In the genomic region with DNA sequence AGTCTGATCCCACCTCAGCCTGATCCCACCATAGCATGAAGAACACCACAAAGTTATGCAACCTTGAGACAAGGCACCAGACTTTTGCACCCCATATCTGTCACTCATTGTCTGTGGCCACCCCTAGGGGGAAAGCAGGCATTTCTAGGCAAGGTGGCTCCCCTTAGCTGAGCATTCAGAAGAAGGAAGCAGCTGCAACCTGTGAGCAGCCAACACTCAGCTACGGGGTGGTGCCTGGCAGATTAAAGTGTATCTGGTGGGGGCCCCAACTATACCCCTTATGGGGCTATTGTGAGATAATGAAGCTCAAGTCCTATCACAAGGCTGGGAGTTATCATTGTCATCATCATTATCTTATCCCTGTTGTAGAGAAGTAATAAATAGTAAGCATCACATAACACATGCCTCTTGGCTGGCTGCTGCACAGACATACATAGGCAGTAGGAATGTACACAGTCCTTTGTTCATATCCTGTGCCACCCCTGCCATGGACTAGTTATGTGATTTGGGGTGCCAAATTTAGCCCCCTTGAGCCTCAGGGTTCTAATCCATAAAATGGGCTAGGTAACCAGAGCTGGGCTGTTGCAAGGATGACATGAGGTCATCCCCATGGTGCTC, we compare ENCODE assay signal across 15 cellular contexts. TPM values are rescaled to one million over a fixed set of nuclear protein-coding genes. Genes with fewer than 3 reads are reported as not detected.
DNase-seq lines count a peak whose midpoint lies in the region; ATAC-seq and TF ChIP-seq lines count a peak whose summit lies in the region.
"Had no signal": no experiment of that assay in that cellular context is flagged by ENCODE, and none has a peak within 500 bp of the region (broad histone marks: within the 10 kb centered on the region; RNA-seq: fewer than 3 reads in every experiment).

No MANE protein-coding gene starts in this region.

- peak; percentile 24; the same call in 1 of the 2 replicates for TF ChIP-seq CTCF in GM12875 (IDR thresholded peaks at IDR 0.05; ENCODE audit: borderline replicate concordance, insufficient read depth, low read depth, low read length)
- TF ChIP-seq CTCF in SU-DHL-6 (IDR thresholded peaks at IDR 0.05; ENCODE audit: insufficient read depth, low read length, poor library complexity, severe bottlenecking): peak; percentile 15
- peak in 2 of 11 experiments; percentile 14 to 17 for TF ChIP-seq CTCF in spleen (IDR thresholded peaks at IDR 0.05 in 8 of 11, conservative IDR thresholded peaks at IDR 0.05 in 3 of 11)

- DNase-seq in spleen: no peak
- DNase-seq in stimulated activated CD4-positive, alpha-beta T cell treated with anti-CD3 and anti-CD28 coated beads, Interleukin-1b, Interleukin-23, amount 100 ng/mL, for 48 hours: no peak
- DNase-seq in activated naive CD4-positive, alpha-beta T cell treated with anti-CD3 and anti-CD28 coated beads, Interleukin-2, amount 50 U/mL, for 16 hours: no peak
- DNase-seq in NCI-H2107 (lab: John Stamatoyannopoulos, UW): no peak
- DNase-seq: activated CD4-positive, alpha-beta memory T cell treated with anti-CD3 and anti-CD28 coated beads for 36 hours; activated T-cell treated with anti-CD3 and anti-CD28 coated beads, Interleukin-2, amount 50 U/mL, for 24 hours; NCI-H2227 treated with DMSO at 0.1 percent for 48 hours; ovary; sigmoid colon had no signal

- peak overlapping the region; percentile 6 for H2AFZ ChIP-seq in SU-DHL-6 (ENCODE audit: low read depth, low read length, severe bottlenecking)
- H2AFZ ChIP-seq: GM23248 had no signal

- H3K9me3 ChIP-seq in SU-DHL-6 (ENCODE audit: insufficient read depth, low read length) (no peaks in the 10 kb centered on the region), spleen (no peaks in the 10 kb centered on the region)
- H3K9me3 ChIP-seq: ovary, sigmoid colon had no signal

- H3K4me2 ChIP-seq in SU-DHL-6 (ENCODE audit: low read depth, low read length, poor library complexity, severe bottlenecking): peak overlapping the region; percentile 58
- H3K4me2 ChIP-seq: KMS-11 had no signal

- H3K4me3 ChIP-seq in GM12875 (ENCODE audit: low read depth, low read length) (no peak overlapping the region), SU-DHL-6 (ENCODE audit: insufficient read depth, low read length, poor library complexity, severe bottlenecking) (peak overlapping the region; percentile 8), spleen (no peak overlapping the region)
- H3K4me3 ChIP-seq: GM23248, ovary, sigmoid colon had no signal

- WGBS in spleen, 5 donors: 14 to 44% (median 21%) methylated on average over 1 of the region's 1 CpG

- H4K20me1 ChIP-seq in SU-DHL-6 (ENCODE audit: low read depth, low read length): no peaks in the 10 kb centered on the region

- H3K4me1 ChIP-seq in spleen: peaks cover 4 to 56% (median 39%) of the 10 kb centered on the region in 6 donors
- H3K4me1 ChIP-seq: sigmoid colon had no signal

- peaks cover 48% of the 10 kb centered on the region for H3F3A ChIP-seq in SU-DHL-6 (ENCODE audit: insufficient read depth)

- peak overlapping the region; percentile 94 for H3K27ac ChIP-seq in SU-DHL-6 (ENCODE audit: low read depth, low read length)
- H3K27ac ChIP-seq in spleen: peak overlapping the region in 7 of 8 donors; percentile 10 to 83 (median 76)
- H3K27ac ChIP-seq: GM23248, KMS-11, ovary, sigmoid colon had no signal

- no peaks in the 10 kb centered on the region for H3K36me3 ChIP-seq in SU-DHL-6 (ENCODE audit: low read length)
- H3K36me3 ChIP-seq in spleen: no peaks in the 10 kb centered on the region
- H3K36me3 ChIP-seq: ovary, sigmoid colon had no signal

- ATAC-seq in HG02852 (IDR thresholded peaks at IDR 0.05; ENCODE audit: unreplicated experiment): peak; percentile 14

- H3K27me3 ChIP-seq in SU-DHL-6 (ENCODE audit: low read length) (no peaks in the 10 kb centered on the region), spleen (replicated peaks in 1 of 7) (peaks cover 0 to 14% (median 0%) of the 10 kb centered on the region in 7 donors)
- H3K27me3 ChIP-seq: ovary, sigmoid colon had no signal

- no peak for TF ChIP-seq POLR2A in spleen (IDR thresholded peaks at IDR 0.05)

- H3K79me2 ChIP-seq in SU-DHL-6 (ENCODE audit: insufficient read depth, low read length): no peaks in the 10 kb centered on the region

- intact Hi-C loops in spleen (cut with DNase I; ENCODE audit: low total_unique reads): no loop called here

- no peaks in the 10 kb centered on the region for H3K9me2 ChIP-seq in SU-DHL-6 (replicated peaks; ENCODE audit: insufficient read depth, low read length)

- peak overlapping the region; percentile 51 for H3K9ac ChIP-seq in SU-DHL-6 (ENCODE audit: low read length)
- H3K9ac ChIP-seq: GM23248, KMS-11 had no signal

RNA-seq across cellular contexts. Expression of gene TMEM163, which starts 20.6 kb away (rescaled TPM):
- 1 to 10 TPM; 2.4 to 4.5 (median 3.3) TPM for total RNA-seq in spleen
- 10 to 100 TPM in 2 of 3 donors, 1 to 10 TPM in 1; 6.3 to 12.5 (median 10.1) TPM for polyA plus RNA-seq in spleen
- total RNA-seq: GM23248, myocyte had no signal
- polyA plus RNA-seq: GM23248 had no signal
